ENCODE assay signal across 22 cellular contexts in genomic region chrX:80512924-80513323, GRCh38.
"Had no signal": no experiment of that assay in that cellular context is flagged by ENCODE, and none has a peak within 500 bp of the region (broad histone marks: within the 10 kb centered on the region; RNA-seq: fewer than 3 reads in every experiment).

No MANE protein-coding gene starts in this region.

- H3K27me3 Mint-ChIP-seq: activated CD4-positive, alpha-beta memory T cell treated with anti-CD3 and anti-CD28 coated beads for 36 hours; activated CD4-positive, alpha-beta T cell treated with anti-CD3 and anti-CD28 coated beads for 36 hours; activated CD8-positive, alpha-beta memory T cell treated with anti-CD3 and anti-CD28 coated beads, Interleukin-2, amount 10 ng/mL, durations not matched to agents 7 days and 5 days; activated naive CD8-positive, alpha-beta T cell treated with anti-CD3 and anti-CD28 coated beads, Interleukin-2, amount 50 U/mL, for 24 hours; memory B cell; progenitor cell of endocrine pancreas had no signal

- H3K4me3 Mint-ChIP-seq: activated CD4-positive, alpha-beta memory T cell treated with anti-CD3 and anti-CD28 coated beads for 36 hours; activated CD4-positive, alpha-beta T cell treated with anti-CD3 and anti-CD28 coated beads for 36 hours; activated CD8-positive, alpha-beta memory T cell treated with anti-CD3 and anti-CD28 coated beads, Interleukin-2, amount 10 ng/mL, durations not matched to agents 7 days and 5 days; activated naive CD4-positive, alpha-beta T cell treated with anti-CD3 and anti-CD28 coated beads for 36 hours; activated naive CD8-positive, alpha-beta T cell treated with anti-CD3 and anti-CD28 coated beads, Interleukin-2, amount 50 U/mL, for 24 hours; memory B cell; natural killer cell treated with Interleukin-12 subunit alpha and Interleukin-12 subunit beta and Interleukin-15 and Interleukin-18, amount 100 ng/mL, for 72 hours had no signal

- H3K9me3 Mint-ChIP-seq: activated CD4-positive, alpha-beta memory T cell treated with anti-CD3 and anti-CD28 coated beads for 36 hours; activated naive CD4-positive, alpha-beta T cell treated with anti-CD3 and anti-CD28 coated beads for 36 hours; activated naive CD8-positive, alpha-beta T cell treated with anti-CD3 and anti-CD28 coated beads, Interleukin-2, amount 50 U/mL, for 24 hours; activated T-helper 2 cell treated with anti-CD3 and anti-CD28 coated beads, Interferon-gamma antibody, Interleukin-2, Interleukin-4, amounts not matched to agents 10 μg/mL and 5 μg/mL and 100 μg/mL, durations not matched to agents 14 hours and 24 hours and 36 hours; memory B cell; natural killer cell treated with Interleukin-12 subunit alpha and Interleukin-12 subunit beta and Interleukin-15 and Interleukin-18, amount 100 ng/mL, for 72 hours had no signal

- H3K4me1 Mint-ChIP-seq: activated CD4-positive, alpha-beta T cell treated with anti-CD3 and anti-CD28 coated beads for 36 hours; activated CD8-positive, alpha-beta memory T cell treated with anti-CD3 and anti-CD28 coated beads, Interleukin-2, amount 10 ng/mL, durations not matched to agents 7 days and 5 days; activated naive CD8-positive, alpha-beta T cell treated with anti-CD3 and anti-CD28 coated beads, Interleukin-2, amount 50 U/mL, for 24 hours had no signal

- H3K36me3 Mint-ChIP-seq: activated CD4-positive, alpha-beta memory T cell treated with anti-CD3 and anti-CD28 coated beads for 36 hours; activated CD8-positive, alpha-beta memory T cell treated with anti-CD3 and anti-CD28 coated beads, Interleukin-2, amount 10 ng/mL, durations not matched to agents 7 days and 5 days; memory B cell; natural killer cell treated with Interleukin-12 subunit alpha and Interleukin-12 subunit beta and Interleukin-15 and Interleukin-18, amount 100 ng/mL, for 72 hours had no signal

- H3K27me3 ChIP-seq: ascending aorta, tibial artery, uterus had no signal

- H3K36me3 ChIP-seq: ascending aorta, left ventricle myocardium inferior, tibial artery, uterus, WERI-Rb-1 had no signal

- H3K4me3 ChIP-seq: ascending aorta, left ventricle myocardium inferior, skin epidermis, tibial artery, uterus had no signal

- H3K9me3 ChIP-seq: ascending aorta, left ventricle myocardium inferior, tibial artery, uterus had no signal

- H3K27ac ChIP-seq: ascending aorta, left ventricle myocardium inferior, skin epidermis, tibial artery, uterus, WERI-Rb-1 had no signal

- H3K27ac Mint-ChIP-seq: activated CD4-positive, alpha-beta memory T cell treated with anti-CD3 and anti-CD28 coated beads for 36 hours; activated CD4-positive, alpha-beta T cell treated with anti-CD3 and anti-CD28 coated beads for 36 hours; activated CD8-positive, alpha-beta memory T cell treated with anti-CD3 and anti-CD28 coated beads, Interleukin-2, amount 10 ng/mL, durations not matched to agents 7 days and 5 days; activated naive CD4-positive, alpha-beta T cell treated with anti-CD3 and anti-CD28 coated beads for 36 hours; activated naive CD8-positive, alpha-beta T cell treated with anti-CD3 and anti-CD28 coated beads, Interleukin-2, amount 50 U/mL, for 24 hours; activated T-helper 2 cell treated with anti-CD3 and anti-CD28 coated beads, Interferon-gamma antibody, Interleukin-2, Interleukin-4, amounts not matched to agents 10 μg/mL and 5 μg/mL and 100 μg/mL, durations not matched to agents 14 hours and 24 hours and 36 hours; memory B cell; natural killer cell treated with Interleukin-12 subunit alpha and Interleukin-12 subunit beta and Interleukin-15 and Interleukin-18, amount 100 ng/mL, for 72 hours; progenitor cell of endocrine pancreas had no signal

- FAIRE-seq: bronchial epithelial cell, kidney had no signal

- DNase-seq: activated CD4-positive, alpha-beta memory T cell treated with anti-CD3 and anti-CD28 coated beads for 36 hours; activated CD4-positive, alpha-beta T cell treated with anti-CD3 and anti-CD28 coated beads for 36 hours; activated CD8-positive, alpha-beta memory T cell treated with anti-CD3 and anti-CD28 coated beads, Interleukin-2, amount 10 ng/mL, durations not matched to agents 7 days and 5 days; activated naive CD4-positive, alpha-beta T cell treated with anti-CD3 and anti-CD28 coated beads for 36 hours; activated naive CD8-positive, alpha-beta T cell treated with anti-CD3 and anti-CD28 coated beads, Interleukin-2, amount 50 U/mL, for 24 hours; activated T-cell treated with anti-CD3 and anti-CD28 coated beads, Interleukin-2, amount 50 U/mL, for 1 hour; kidney; left ventricle myocardium inferior; occipital lobe; right cardiac atrium; stimulated activated CD4-positive, alpha-beta T cell treated with anti-CD3 and anti-CD28 coated beads, Interleukin-4, amount 100 ng/mL, for 24 hours; stimulated activated naive CD4-positive, alpha-beta T cell; tibial artery; uterus; WERI-Rb-1 had no signal

- H3K4me1 ChIP-seq: ascending aorta, left ventricle myocardium inferior, tibial artery, uterus had no signal
